In the genomic region with DNA sequence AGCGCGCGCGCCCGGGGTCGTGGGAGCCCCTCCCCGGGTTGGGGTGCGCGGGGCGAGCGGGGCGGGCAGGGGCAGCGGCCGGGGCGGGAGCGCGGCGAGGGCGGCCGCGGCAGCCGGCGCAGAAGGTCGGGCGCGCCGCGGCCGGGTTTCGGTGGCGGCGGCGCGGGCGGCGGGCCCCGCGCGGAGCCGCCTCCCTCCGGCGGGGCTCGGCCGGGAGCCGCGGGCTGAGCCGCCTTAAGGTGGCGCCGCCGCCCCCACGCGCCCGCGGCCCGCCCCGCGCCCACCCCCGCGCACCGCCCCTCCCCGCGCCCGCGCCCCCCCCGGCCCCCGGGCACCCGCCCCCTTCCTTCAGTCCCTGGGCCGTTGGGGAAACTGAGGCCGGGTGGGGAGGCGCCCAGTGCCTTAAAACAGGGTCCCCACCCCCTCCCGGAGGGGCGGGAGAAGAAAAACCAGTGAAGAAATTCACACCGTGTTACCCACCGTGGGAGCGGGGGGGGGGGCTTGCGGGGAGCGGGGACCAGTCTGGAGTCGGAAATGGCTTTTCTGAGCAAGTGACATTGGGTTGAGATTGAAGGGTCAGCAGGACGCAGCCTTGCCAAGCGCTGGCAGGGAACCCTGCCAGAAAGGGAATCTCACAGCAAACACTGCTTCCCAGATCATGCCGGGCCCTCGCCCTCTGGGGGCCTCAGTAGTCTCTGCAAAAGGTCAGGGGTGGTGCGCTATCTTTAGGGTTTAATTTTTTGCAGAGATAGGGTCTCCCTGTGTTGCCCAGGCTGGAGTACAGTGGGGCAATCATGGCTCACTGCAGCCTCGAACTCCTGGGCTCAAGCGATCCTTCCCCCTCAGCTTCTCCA, we compare ENCODE assay signal across 8 cellular contexts. TPM values are rescaled to one million over a fixed set of nuclear protein-coding genes. Genes with fewer than 3 reads are reported as not detected.
A peak's percentile ranks its signal among the peaks of the same experiment; 100 is the strongest.
DNase-seq lines count a peak whose midpoint lies in the region; ATAC-seq and TF ChIP-seq lines count a peak whose summit lies in the region.

A gene (minus strand): TSS at position 211 of the 854 bp plus-strand sequence. CDS start 376 bp downstream, outside the sequence.

- peak within 1 kb of the TSS; percentile 51; the same call in 1 of the 2 replicates for H3K9ac ChIP-seq in OCI-LY3 (ENCODE audit: low read length)

- H3K27me3 ChIP-seq in CD8-positive, alpha-beta T cell (ENCODE audit: insufficient read depth, low read length), result no peaks in the 10 kb centered on the region
- H3K27me3 ChIP-seq in OCI-LY3 (ENCODE audit: low read depth, low read length), result peaks cover 59% of the 10 kb centered on the region

- H3K27ac ChIP-seq in CD8-positive, alpha-beta T cell (ENCODE audit: low read depth, low read length), result peak within 1 kb of the TSS; percentile 37
- H3K27ac ChIP-seq in OCI-LY3 (ENCODE audit: low read length), result no peak within 1 kb of the TSS

- peaks cover 31% of the 10 kb centered on the region for H3K4me1 ChIP-seq in CD8-positive, alpha-beta T cell (ENCODE audit: insufficient read depth, low read length)
- H3K4me1 ChIP-seq in OCI-LY3 (ENCODE audit: low read length), result no peaks in the 10 kb centered on the region

- H3K4me3 ChIP-seq in CD8-positive, alpha-beta T cell (ENCODE audit: low read depth, low read length), result peak within 1 kb of the TSS; percentile 60
- H3K4me3 ChIP-seq in OCI-LY3 (ENCODE audit: low read length), result peak within 1 kb of the TSS; percentile 75

- no peaks in the 10 kb centered on the region for H3K9me3 ChIP-seq in CD8-positive, alpha-beta T cell (ENCODE audit: low read length)
- H3K9me3 ChIP-seq in OCI-LY3 (ENCODE audit: insufficient read depth, low read length), result no peaks in the 10 kb centered on the region

- no peaks in the 10 kb centered on the region for H3K79me2 ChIP-seq in OCI-LY3 (ENCODE audit: low read length)

- H3K4me2 ChIP-seq in OCI-LY3 (ENCODE audit: low read length), result peak within 1 kb of the TSS; percentile 80

- H3K36me3 Mint-ChIP-seq in CD8-positive, alpha-beta T cell, result no peaks in the 10 kb centered on the region
- H3K36me3 Mint-ChIP-seq in endothelial cell (ENCODE audit: low read depth, unreplicated experiment), result no peaks in the 10 kb centered on the region
- H3K36me3 Mint-ChIP-seq in naive thymus-derived CD8-positive, alpha-beta T cell, result no peaks in the 10 kb centered on the region

- ATAC-seq in CD8-positive, alpha-beta T cell, result peak; percentile 69
- ATAC-seq in naive thymus-derived CD8-positive, alpha-beta T cell, result peak; percentile 62 to 78
- ATAC-seq in GM18861 (IDR thresholded peaks at IDR 0.05; ENCODE audit: unreplicated experiment) (no peak), GM21515 (IDR thresholded peaks at IDR 0.05; ENCODE audit: unreplicated experiment) (no peak)

- H3K4me3 Mint-ChIP-seq in CD8-positive, alpha-beta T cell, result peak within 1 kb of the TSS; percentile 82
- H3K4me3 Mint-ChIP-seq in endothelial cell (ENCODE audit: unreplicated experiment), result peak within 1 kb of the TSS; percentile 67
- peak within 1 kb of the TSS; percentile 70 to 91 (median 82) for H3K4me3 Mint-ChIP-seq in naive thymus-derived CD8-positive, alpha-beta T cell

- H3K27ac Mint-ChIP-seq in CD8-positive, alpha-beta T cell, result peak within 1 kb of the TSS; percentile 67
- H3K27ac Mint-ChIP-seq in endothelial cell (ENCODE audit: unreplicated experiment), result no peak within 1 kb of the TSS
- peak within 1 kb of the TSS in 9 of 10 donors; percentile 36 to 81 (median 62) for H3K27ac Mint-ChIP-seq in naive thymus-derived CD8-positive, alpha-beta T cell

- no peak for TF ChIP-seq CTCF in CD8-positive, alpha-beta T cell (IDR thresholded peaks at IDR 0.05)
- no peak for TF ChIP-seq CTCF in OCI-LY3 (IDR thresholded peaks at IDR 0.05; ENCODE audit: low read depth, low read length)
- no peak for TF ChIP-seq CTCF in endothelial cell (IDR thresholded peaks at IDR 0.05; ENCODE audit: unreplicated experiment)

- CTCF ChIA-PET in CD8-positive, alpha-beta T cell (lab: Charles Lee), result interaction anchor here (2.1 kb wide), 1 partner anchor 75 kb away, joined by 10 read pairs; no protein-coding TSS in a partner anchor

- POLR2A ChIA-PET in CD8-positive, alpha-beta T cell (lab: Charles Lee), result no interaction called here
- POLR2A ChIA-PET in naive thymus-derived CD8-positive, alpha-beta T cell (lab: Charles Lee), result interaction anchor here (1.5 to 2.9 kb wide), 3 partner anchors 24 to 32 kb away, joined by 3 to 17 read pairs (median 14); no protein-coding TSS in a partner anchor

- intact Hi-C loops in CD8-positive, alpha-beta T cell (cut with DNase I, micrococcal nuclease), result loop anchor here in 1 of 2 experiments (5.0 kb wide), 1 partner anchor 33 kb away; a partner anchor contains a TSS

- no peaks in the 10 kb centered on the region for H3K9me3 Mint-ChIP-seq in CD8-positive, alpha-beta T cell
- H3K9me3 Mint-ChIP-seq in endothelial cell (ENCODE audit: unreplicated experiment), result no peaks in the 10 kb centered on the region
- H3K9me3 Mint-ChIP-seq in naive thymus-derived CD8-positive, alpha-beta T cell, result no peaks in the 10 kb centered on the region

- H3K4me1 Mint-ChIP-seq in CD8-positive, alpha-beta T cell (ENCODE audit: low read depth), result peaks cover 27% of the 10 kb centered on the region
- H3K4me1 Mint-ChIP-seq in endothelial cell (ENCODE audit: unreplicated experiment), result peaks cover 19% of the 10 kb centered on the region
- peaks cover 27 to 38% (median 31%) of the 10 kb centered on the region in 4 donors for H3K4me1 Mint-ChIP-seq in naive thymus-derived CD8-positive, alpha-beta T cell

- H3K27me3 Mint-ChIP-seq in CD8-positive, alpha-beta T cell (ENCODE audit: low read depth), result no peaks in the 10 kb centered on the region
- peaks cover 29% of the 10 kb centered on the region for H3K27me3 Mint-ChIP-seq in endothelial cell (ENCODE audit: unreplicated experiment)
- peaks cover 0 to 8% (median 0%) of the 10 kb centered on the region in 5 donors for H3K27me3 Mint-ChIP-seq in naive thymus-derived CD8-positive, alpha-beta T cell

- H3K36me3 ChIP-seq in CD8-positive, alpha-beta T cell (ENCODE audit: insufficient read depth, low read length), result no peaks in the 10 kb centered on the region
- H3K36me3 ChIP-seq in OCI-LY3 (replicated peaks; ENCODE audit: low read depth, low read length), result no peaks in the 10 kb centered on the region

- no peak for DNase-seq in CD8-positive, alpha-beta T cell
- no peak for DNase-seq in endothelial cell (ENCODE audit: low spot score)
- DNase-seq in naive thymus-derived CD8-positive, alpha-beta T cell, result peak in 1 of 10 donors; percentile 41
- DNase-seq in NCI-H146 (lab: John Stamatoyannopoulos, UW), result no peak
- no peak for DNase-seq in stimulated activated naive CD4-positive, alpha-beta T cell treated with Interleukin-2 at 50 U/mL for 16 hours (lab: John Stamatoyannopoulos, UW)

- H2AFZ ChIP-seq in OCI-LY3 (ENCODE audit: low read depth, low read length), result peak within 1 kb of the TSS; percentile 64; the same call in 1 of the 2 replicates

- H4K20me1 ChIP-seq in OCI-LY3 (ENCODE audit: insufficient read depth, low read length), result no peaks in the 10 kb centered on the region

RNA-seq across cellular contexts. Expression of the gene that starts here (rescaled TPM):
- total RNA-seq in CD8-positive, alpha-beta T cell, result 10 to 100 TPM; 12.1 to 15.4 TPM
- total RNA-seq in endothelial cell (ENCODE audit: unreplicated experiment), result 5.7 TPM
- total RNA-seq in naive thymus-derived CD8-positive, alpha-beta T cell, result 10 to 100 TPM; 19.1 to 21.1 TPM
- polyA plus RNA-seq in naive thymus-derived CD8-positive, alpha-beta T cell, result 10 to 100 TPM in 2 of 3 donors, 1 to 10 TPM in 1; 7.0 to 12.4 (median 10.8) TPM

Comparison
In these comparisons a context has a peak if more than half of its experiments do, and no peak if none do; other contexts are left out.
1. ATAC-seq: peak in CD8-positive, alpha-beta T cell (single experiment) and naive thymus-derived CD8-positive, alpha-beta T cell (2 of 2); none in GM18861 (single experiment) and GM21515 (single experiment).
2. Peak in every context shown above with its lines, with median percentiles within 50 percentile points of each other: H3K4me3 Mint-ChIP-seq.